Comparison of ENCODE assay signal across 8 cellular contexts in the genomic region with DNA sequence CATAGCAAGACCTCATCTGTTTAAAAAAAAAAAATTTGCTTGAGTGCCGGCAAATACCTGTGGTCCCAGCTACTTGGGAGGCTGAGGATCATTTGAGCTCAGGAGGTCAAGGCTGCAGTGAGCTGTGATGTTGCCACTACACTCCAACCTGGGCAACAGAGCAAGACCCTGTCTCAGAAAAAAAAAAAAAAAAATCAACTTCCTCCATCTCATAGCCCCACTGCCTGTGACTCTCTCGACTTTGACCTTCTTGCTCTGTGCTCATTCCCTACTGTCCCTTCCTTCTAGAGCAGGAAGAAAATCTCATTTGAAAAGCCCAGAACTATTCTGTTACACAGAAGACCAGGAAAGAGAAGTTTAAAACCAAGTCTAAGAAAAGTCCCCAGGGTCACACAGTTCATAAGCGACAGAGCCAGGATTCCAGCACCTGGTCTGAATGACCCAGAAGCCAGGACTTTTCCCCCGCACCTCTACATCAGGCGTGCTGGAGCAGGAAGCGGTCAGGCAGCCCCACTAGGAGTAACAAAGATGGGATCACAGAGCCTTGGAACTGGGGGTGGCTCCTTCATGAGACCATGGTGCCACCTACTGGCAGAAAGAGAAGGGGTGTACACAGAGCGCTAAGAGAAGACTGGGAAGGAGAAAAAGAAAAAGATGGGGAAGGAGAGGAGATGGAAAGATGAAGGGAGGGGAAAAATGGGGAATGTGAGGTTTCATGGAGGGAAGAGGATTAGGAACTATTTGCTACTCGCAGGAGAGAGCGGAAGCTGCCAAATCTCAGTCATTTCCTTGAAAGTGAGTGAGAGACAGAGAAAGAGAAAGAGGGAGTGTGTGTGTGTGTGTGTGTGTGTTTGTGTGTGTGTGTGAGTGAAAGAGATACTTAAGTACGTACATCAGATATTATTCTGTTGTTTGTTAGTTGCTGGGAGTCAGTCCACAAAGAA. TPM values are rescaled to one million over a fixed set of nuclear protein-coding genes. Genes with fewer than 3 reads are reported as not detected.
DNase-seq lines count a peak whose midpoint lies in the region; ATAC-seq and TF ChIP-seq lines count a peak whose summit lies in the region.

No MANE protein-coding gene starts in this region.

- H3K4me2 ChIP-seq in PC-3 (ENCODE audit: low read length) (peak overlapping the region; percentile 81), neural cell (ENCODE audit: low read length) (no peak overlapping the region)

- H4K20me1 ChIP-seq in PC-3 (ENCODE audit: low read length): no peaks in the 10 kb centered on the region
- H4K20me1 ChIP-seq in neural cell (ENCODE audit: insufficient read depth): no peaks in the 10 kb centered on the region

- no peaks in the 10 kb centered on the region for H3K36me3 ChIP-seq in PC-3 (ENCODE audit: low read depth, low read length)
- H3K36me3 ChIP-seq in neural cell (ENCODE audit: insufficient read depth, low read length): no peaks in the 10 kb centered on the region
- no peaks in the 10 kb centered on the region for H3K36me3 ChIP-seq in suprapubic skin

- no TSS peak for BruUV-seq in PC-3 (replicated peaks; lab: Mats Ljungman, UMichigan)

- TF ChIP-seq CTCF in PC-3 (conservative IDR thresholded peaks at IDR 0.05; ENCODE audit: low read depth, low read length) (peak; percentile 96), neural cell (IDR thresholded peaks at IDR 0.05; ENCODE audit: poor library complexity, severe bottlenecking) (peak; percentile 97), suprapubic skin (IDR thresholded peaks at IDR 0.05) (peak; percentile 81 to 87)

- peak; percentile 97 for TF ChIP-seq RAD21 in neural cell (conservative IDR thresholded peaks at IDR 0.05)

- peak; percentile 49 for ATAC-seq in PC-3
- ATAC-seq in activated T-cell treated with anti-CD3 and anti-CD28 coated beads, Interleukin-2, amount 50 U/mL, for 4 hours: peak; percentile 84 to 86

- H3K9me2 ChIP-seq in PC-3 (replicated peaks; ENCODE audit: low read length) (no peaks in the 10 kb centered on the region), neural cell (ENCODE audit: insufficient read depth, low read length) (no peaks in the 10 kb centered on the region)

- peak overlapping the region; percentile 24 for H3K9ac ChIP-seq in PC-3 (ENCODE audit: low read length)
- peak overlapping the region; percentile 26 for H3K9ac ChIP-seq in neural cell (ENCODE audit: low read length)

- no peaks in the 10 kb centered on the region for H3K36me3 Mint-ChIP-seq in activated T-cell treated with anti-CD3 and anti-CD28 coated beads, Interleukin-2, amount 50 U/mL, for 4 hours (ENCODE audit: insufficient read depth)

- no peaks in the 10 kb centered on the region for H3K9me3 Mint-ChIP-seq in activated T-cell treated with anti-CD3 and anti-CD28 coated beads, Interleukin-2, amount 50 U/mL, for 4 hours

- H3F3A ChIP-seq in PC-3 (ENCODE audit: low read length, unreplicated experiment) (peaks cover 29% of the 10 kb centered on the region), neural cell (ENCODE audit: insufficient read depth, low read length, poor library complexity, severe bottlenecking) (no peaks in the 10 kb centered on the region)

- H3K27me3 ChIP-seq in PC-3 (ENCODE audit: low read length): no peaks in the 10 kb centered on the region
- no peaks in the 10 kb centered on the region for H3K27me3 ChIP-seq in neural cell (ENCODE audit: insufficient read depth, low read depth, low read length)
- H3K27me3 ChIP-seq in suprapubic skin: no peaks in the 10 kb centered on the region

- H3K4me1 ChIP-seq in PC-3 (ENCODE audit: insufficient read depth, low read length) (peaks cover 49% of the 10 kb centered on the region), suprapubic skin (peaks cover 55% of the 10 kb centered on the region)

- peak; percentile 32 for DNase-seq in NK-92 treated with Interleukin-12 subunit alpha and Interleukin-12 subunit beta, amount 100 ng/mL, for 24 hours (lab: John Stamatoyannopoulos, UW)
- DNase-seq in NK-92 (lab: John Stamatoyannopoulos, UW; ENCODE audit: unreplicated experiment) (no peak), Kasumi-1 (lab: John Stamatoyannopoulos, UW) (peak; percentile 76 to 88), PC-3 (peak; percentile 89), fibroblast of gingiva (ENCODE audit: low read depth) (peak; percentile 79), suprapubic skin (ENCODE audit: low spot score in 2 of 2) (peak in 1 of 2 donors; percentile 87)
- DNase-seq in activated T-cell treated with anti-CD3 and anti-CD28 coated beads, Interleukin-2, amount 50 U/mL, for 4 hours: peak; percentile 59

- CTCF ChIA-PET in PC-3 (lab: Charles Lee): interaction anchor here (0.6 to 0.7 kb wide), 3 partner anchors 95 to 517 kb away, joined by 3 to 5 read pairs (median 4); no protein-coding TSS in a partner anchor

- H3K4me3 ChIP-seq in PC-3 (ENCODE audit: low read length): no peak overlapping the region
- H3K4me3 ChIP-seq in neural cell (ENCODE audit: low read length): no peak overlapping the region
- H3K4me3 ChIP-seq in suprapubic skin: no peak overlapping the region

- peak overlapping the region; percentile 99 for H3K27ac ChIP-seq in PC-3 (ENCODE audit: low read length)
- no peak overlapping the region for H3K27ac ChIP-seq in neural cell (ENCODE audit: low read length)
- no peak overlapping the region for H3K27ac ChIP-seq in suprapubic skin

- H3K4me1 Mint-ChIP-seq in activated T-cell treated with anti-CD3 and anti-CD28 coated beads, Interleukin-2, amount 50 U/mL, for 4 hours (ENCODE audit: low read depth): peaks cover 7% of the 10 kb centered on the region

- no peak for TF ChIP-seq POLR2A in suprapubic skin (IDR thresholded peaks at IDR 0.05)

- 11% methylated on average over 10 of the region's 10 CpGs for WGBS in suprapubic skin

- TF ChIP-seq EP300 in neural cell (conservative IDR thresholded peaks at IDR 0.05; ENCODE audit: poor library complexity, severe bottlenecking) (no peak), suprapubic skin (IDR thresholded peaks at IDR 0.05) (no peak)

- intact Hi-C loops in PC-3 (cut with micrococcal nuclease): loop anchor here (1.0 to 2.0 kb wide), 4 partner anchors 49 to 295 kb away; no protein-coding TSS in a partner anchor

- H2AFZ ChIP-seq in PC-3 (ENCODE audit: low read length) (peak overlapping the region; percentile 71), neural cell (ENCODE audit: low read depth, low read length) (no peak overlapping the region)

- H3K9me3 ChIP-seq in PC-3 (ENCODE audit: low read length) (no peaks in the 10 kb centered on the region), neural cell (ENCODE audit: low read length) (no peaks in the 10 kb centered on the region), suprapubic skin (no peaks in the 10 kb centered on the region)

- no peak overlapping the region for H3K4me3 Mint-ChIP-seq in activated T-cell treated with anti-CD3 and anti-CD28 coated beads, Interleukin-2, amount 50 U/mL, for 4 hours

- POLR2A ChIA-PET in PC-3 (lab: Charles Lee; ENCODE audit: unreplicated experiment): interaction anchor here (0.6 kb wide), 2 partner anchors 47 to 63 kb away, joined by 5 to 8 read pairs; no protein-coding TSS in a partner anchor

- peaks cover 4% of the 10 kb centered on the region; the same call in 1 of the 2 replicates for H3K79me2 ChIP-seq in PC-3 (ENCODE audit: low read length)
- no peaks in the 10 kb centered on the region for H3K79me2 ChIP-seq in neural cell (replicated peaks; ENCODE audit: insufficient read depth, low read length)

- H3K27me3 Mint-ChIP-seq in activated T-cell treated with anti-CD3 and anti-CD28 coated beads, Interleukin-2, amount 50 U/mL, for 4 hours (ENCODE audit: low read depth): no peaks in the 10 kb centered on the region

RNA-seq across cellular contexts. Expression of gene P3R3URF, which starts 3.1 kb away (rescaled TPM):
- total RNA-seq in PC-3 (2014; rRNA removed): not detected in 2 replicates
- total RNA-seq in activated T-cell treated with anti-CD3 and anti-CD28 coated beads, Interleukin-2, amount 50 U/mL, for 4 hours: not detected
- not detected in 2 replicates for polyA plus RNA-seq in neural cell
- not detected in 2 replicates for polyA minus RNA-seq in neural cell
- not detected for total RNA-seq in suprapubic skin

RNA-seq across cellular contexts. Expression of gene TSPAN1, which starts 4.5 kb away (rescaled TPM):
- total RNA-seq in PC-3 (2014; rRNA removed): 33.3 and 33.7 TPM in 2 replicates
- under 1 TPM; 0.23 to 0.37 (median 0.24) TPM for total RNA-seq in activated T-cell treated with anti-CD3 and anti-CD28 coated beads, Interleukin-2, amount 50 U/mL, for 4 hours
- 0.62 and 0.96 TPM in 2 replicates for polyA plus RNA-seq in neural cell
- polyA minus RNA-seq in neural cell: not detected in 2 replicates
- total RNA-seq in suprapubic skin: 1 to 10 TPM; 2.1 to 7.8 (median 3.3) TPM

RNA-seq across cellular contexts. Expression of gene POMGNT1, which starts 18.8 kb away (rescaled TPM):
- 84.8 and 92.5 TPM in 2 replicates for total RNA-seq in PC-3 (2014; rRNA removed)
- 10 to 100 TPM; 60.5 to 73.5 (median 73.0) TPM for total RNA-seq in activated T-cell treated with anti-CD3 and anti-CD28 coated beads, Interleukin-2, amount 50 U/mL, for 4 hours
- polyA plus RNA-seq in neural cell: 128 and 147 TPM in 2 replicates
- 55.2 and 56.0 TPM in 2 replicates for polyA minus RNA-seq in neural cell
- total RNA-seq in suprapubic skin: 10 to 100 TPM; 36.2 to 59.2 (median 47.7) TPM

RNA-seq across cellular contexts. Expression of gene LURAP1, which starts 23.7 kb away (rescaled TPM):
- 0.29 TPM in 1 of 2 replicates, not detected in the other for total RNA-seq in PC-3 (2014; rRNA removed)
- not detected for total RNA-seq in activated T-cell treated with anti-CD3 and anti-CD28 coated beads, Interleukin-2, amount 50 U/mL, for 4 hours
- 0.50 TPM in 1 of 2 replicates, not detected in the other for polyA plus RNA-seq in neural cell
- 0.49 and 0.58 TPM in 2 replicates for polyA minus RNA-seq in neural cell
- 10 to 100 TPM in 1 of 4 donors, 1 to 10 TPM in 3; 2.6 to 12.6 (median 4.7) TPM for total RNA-seq in suprapubic skin

RNA-seq across cellular contexts. Expression of gene PIK3R3, which starts 47.0 kb away (rescaled TPM):
- total RNA-seq in PC-3 (2014; rRNA removed): 17.7 and 18.5 TPM in 2 replicates
- 1 to 10 TPM; 1.3 to 1.7 (median 1.6) TPM for total RNA-seq in activated T-cell treated with anti-CD3 and anti-CD28 coated beads, Interleukin-2, amount 50 U/mL, for 4 hours
- 119 and 125 TPM in 2 replicates for polyA plus RNA-seq in neural cell
- polyA minus RNA-seq in neural cell: 282 and 322 TPM in 2 replicates
- 10 to 100 TPM in 2 of 4 donors, 1 to 10 TPM in 2; 6.1 to 16.5 (median 11.2) TPM for total RNA-seq in suprapubic skin
